ENCODE assay signal across 21 cellular contexts in genomic region chr1:210657806-210658205, GRCh38.
DNase-seq lines count a peak whose midpoint lies in the region; ATAC-seq and TF ChIP-seq lines count a peak whose summit lies in the region.
"Had no signal": no experiment of that assay in that cellular context is flagged by ENCODE, and none has a peak within 500 bp of the region (broad histone marks: within the 10 kb centered on the region; RNA-seq: fewer than 3 reads in every experiment).

No MANE protein-coding gene starts in this region.

- H3K18ac ChIP-seq in neuronal stem cell (ENCODE audit: low read length), result no peak overlapping the region

- H2BK5ac ChIP-seq in neuronal stem cell (ENCODE audit: low read length), result no peak overlapping the region

- no peak for TF ChIP-seq CTCF in upper lobe of right lung (IDR thresholded peaks at IDR 0.05)

- H3K27me3 ChIP-seq in neuronal stem cell (ENCODE audit: control insufficient read depth in 3 of 3, insufficient read depth in 3 of 3, low read depth in 1 of 3, low read length in 3 of 3) (no peaks in the 10 kb centered on the region), upper lobe of right lung (no peaks in the 10 kb centered on the region)
- H3K27me3 ChIP-seq: BLaER1 treated with 17β-estradiol and CSF1 and Interleukin-3, amounts not matched to agents 10 nM and 100 nM had no signal

- H3K79me1 ChIP-seq in neuronal stem cell (ENCODE audit: low read depth, low read length), result no peaks in the 10 kb centered on the region

- H3K36me3 ChIP-seq in neuronal stem cell (replicated peaks in 1 of 2; ENCODE audit: control insufficient read depth in 2 of 2, insufficient read depth in 2 of 2, low read length in 2 of 2) (peaks cover 0 to 2% of the 10 kb centered on the region in 2 donors), upper lobe of right lung (no peaks in the 10 kb centered on the region)
- H3K36me3 ChIP-seq: BLaER1 treated with 17β-estradiol and CSF1 and Interleukin-3, amounts not matched to agents 10 nM and 100 nM had no signal

- no peak overlapping the region for H3K9ac ChIP-seq in neuronal stem cell (ENCODE audit: low read depth, low read length, poor library complexity)
- H3K9ac ChIP-seq: BLaER1 treated with 17β-estradiol and CSF1 and Interleukin-3, amounts not matched to agents 10 nM and 100 nM had no signal

- H3K9me3 ChIP-seq in neuronal stem cell (replicated peaks in 1 of 2; ENCODE audit: control insufficient read depth in 2 of 2, insufficient read depth in 1 of 2, low read depth in 1 of 2, low read length in 2 of 2) (peaks cover 0 to 2% of the 10 kb centered on the region in 2 donors), upper lobe of right lung (no peaks in the 10 kb centered on the region)

- H3K4ac ChIP-seq in neuronal stem cell (ENCODE audit: low read length), result no peak overlapping the region

- intact Hi-C loops in upper lobe of right lung (cut with DNase I), result no loop called here

- no peak overlapping the region for H2BK120ac ChIP-seq in neuronal stem cell (ENCODE audit: low read depth, low read length)

- ATAC-seq in upper lobe of right lung (no peak), GM18519 (IDR thresholded peaks at IDR 0.05; ENCODE audit: low FRiP score, unreplicated experiment) (no peak)
- ATAC-seq: CD8-positive, alpha-beta T cell; GM12878 had no signal

- H2AK5ac ChIP-seq in neuronal stem cell (ENCODE audit: low read depth, low read length), result no peak overlapping the region

- WGBS in neuronal stem cell (ENCODE audit: extremely low coverage in 2 of 2, insufficient read length in 2 of 2, insufficient replicate concordance in 1 of 2), 2 donors, result no CpG with 5 or more reads among the region's 6 CpGs

- H4K91ac ChIP-seq in neuronal stem cell (ENCODE audit: low read depth, low read length, poor library complexity), result no peak overlapping the region

- peak overlapping the region; percentile 65 for H2BK15ac ChIP-seq in neuronal stem cell (ENCODE audit: low read length)

- H3K4me3 ChIP-seq in neuronal stem cell (ENCODE audit: low read length in 2 of 2) (no peak overlapping the region), upper lobe of right lung (no peak overlapping the region)
- H3K4me3 ChIP-seq: BLaER1 treated with 17β-estradiol and CSF1 and Interleukin-3, amounts not matched to agents 10 nM and 100 nM; GM12878 had no signal

- H2AFZ ChIP-seq in neuronal stem cell (ENCODE audit: low read length), result no peak overlapping the region

- H3K14ac ChIP-seq in neuronal stem cell (ENCODE audit: low read length), result no peak overlapping the region

- H4K8ac ChIP-seq in neuronal stem cell (ENCODE audit: low read depth, low read length), result no peak overlapping the region

- DNase-seq in RPMI7951 (ENCODE audit: low read depth) (peak; percentile 11), epidermal melanocyte (ENCODE audit: insufficient read length, low spot score) (peak; percentile 69), neuronal stem cell (ENCODE audit: low spot score) (no peak), SHP77 (lab: John Stamatoyannopoulos, UW) (no peak), upper lobe of right lung (no peak)
- DNase-seq: 8988T; ACHN; CD4-positive, alpha-beta T cell; CD8-positive, alpha-beta T cell; COR-L47; DMS 273 treated with DMSO at 0.1 percent for 48 hours; DMS153; DMS53; DMS79; DND-41; EL; GDM1 had no signal

- no peak overlapping the region for H3K27ac ChIP-seq in neuronal stem cell (replicated peaks; ENCODE audit: low read length)
- H3K27ac ChIP-seq in upper lobe of right lung, result no peak overlapping the region
- H3K27ac ChIP-seq: BLaER1 treated with 17β-estradiol and CSF1 and Interleukin-3, amounts not matched to agents 10 nM and 100 nM; C4-2B had no signal

- no peak overlapping the region for H2BK12ac ChIP-seq in neuronal stem cell (ENCODE audit: low read length)

- H3K23ac ChIP-seq in neuronal stem cell (ENCODE audit: low read depth, low read length, poor library complexity), result no peak overlapping the region

- H3K4me1 ChIP-seq in neuronal stem cell (ENCODE audit: control insufficient read depth in 2 of 2, insufficient read depth in 1 of 2, low read depth in 1 of 2, low read length in 2 of 2) (peaks cover 0 to 5% of the 10 kb centered on the region in 2 donors), upper lobe of right lung (no peaks in the 10 kb centered on the region)
- H3K4me1 ChIP-seq: BLaER1 treated with 17β-estradiol and CSF1 and Interleukin-3, amounts not matched to agents 10 nM and 100 nM had no signal

- H3K4me2 ChIP-seq in neuronal stem cell (ENCODE audit: insufficient read depth, low read length, poor library complexity, severe bottlenecking), result no peak overlapping the region
- H3K4me2 ChIP-seq: BLaER1 treated with 17β-estradiol and CSF1 and Interleukin-3, amounts not matched to agents 10 nM and 100 nM had no signal

Comparison
In these comparisons a context has a peak if more than half of its experiments do, and no peak if none do; other contexts are left out.
1. DNase-seq: peak in RPMI7951 (single experiment) and epidermal melanocyte (single experiment); none in neuronal stem cell (single experiment), SHP77 (0 of 2) and upper lobe of right lung (single experiment).